29 cellular contexts compared by ENCODE assay signal in the genomic region with DNA sequence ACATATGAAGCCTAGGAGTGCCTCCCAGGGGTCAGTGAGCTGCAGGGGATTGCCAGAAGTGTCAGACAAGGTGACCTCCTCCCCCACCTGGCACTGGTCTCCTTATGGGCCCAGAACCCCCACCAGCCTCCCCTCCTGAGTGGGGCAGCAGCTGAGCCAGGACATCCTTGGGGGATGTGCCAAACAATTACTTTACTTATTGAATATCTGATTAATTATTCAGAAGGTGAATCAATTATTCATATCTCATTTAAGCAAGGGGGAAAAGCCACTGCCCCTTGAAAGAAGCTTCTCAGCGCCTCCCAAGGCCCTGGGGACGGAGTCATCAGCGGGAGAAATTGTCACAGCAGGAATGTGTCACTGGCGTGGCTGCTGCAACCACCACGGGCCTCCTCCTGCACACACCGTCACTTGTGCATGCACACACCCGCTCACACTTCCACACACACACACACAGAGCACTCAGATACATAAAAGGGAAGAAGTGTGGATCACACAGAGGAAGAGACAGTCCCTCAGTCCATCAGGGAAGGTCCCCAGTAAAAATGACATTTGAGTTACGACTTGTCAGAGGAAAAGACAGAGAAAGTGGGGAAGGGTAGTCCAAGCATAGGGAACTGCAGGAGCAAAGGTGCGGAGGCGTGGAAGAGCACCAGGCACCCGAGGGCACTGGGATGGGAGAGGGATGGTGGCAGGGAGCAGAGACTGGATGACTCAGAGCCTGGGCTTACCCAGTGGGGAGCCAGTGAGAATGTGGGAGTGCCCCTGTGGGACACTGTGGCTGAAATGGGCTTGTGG.
DNase-seq lines count a peak whose midpoint lies in the region; ATAC-seq, FAIRE-seq and TF ChIP-seq lines count a peak whose summit lies in the region.
"Had no signal": no experiment of that assay in that cellular context is flagged by ENCODE, and none has a peak within 500 bp of the region (broad histone marks: within the 10 kb centered on the region; RNA-seq: fewer than 3 reads in every experiment).

No MANE protein-coding gene starts in this region.

- H3K27me3 Mint-ChIP-seq in CD8-positive, alpha-beta T cell (ENCODE audit: low read depth), result no peaks in the 10 kb centered on the region
- H3K27me3 Mint-ChIP-seq: activated CD4-positive, alpha-beta memory T cell treated with anti-CD3 and anti-CD28 coated beads for 36 hours; activated naive CD4-positive, alpha-beta T cell treated with anti-CD3 and anti-CD28 coated beads, Interleukin-2, amount 50 U/mL, for 24 hours had no signal

- no peak overlapping the region for H3K27ac Mint-ChIP-seq in CD8-positive, alpha-beta T cell
- H3K27ac Mint-ChIP-seq: activated CD4-positive, alpha-beta memory T cell treated with anti-CD3 and anti-CD28 coated beads for 36 hours; activated naive CD4-positive, alpha-beta T cell treated with anti-CD3 and anti-CD28 coated beads, Interleukin-2, amount 50 U/mL, for 24 hours; activated T-helper 17 cell treated with anti-CD3 and anti-CD28 coated beads, Interleukin-2, amount 50 U/mL, for 72 hours; HFFc6 had no signal

- peak; percentile 24 for DNase-seq in AG08396 (ENCODE audit: low spot score)
- no peak for DNase-seq in HCT116 (ENCODE audit: low read depth, low spot score)
- peak; percentile 4 for DNase-seq in choroid plexus epithelial cell (ENCODE audit: low read depth)
- DNase-seq in omental fat pad (ENCODE audit: low spot score), result no peak
- DNase-seq in frontal cortex (ENCODE audit: low spot score in 2 of 2), result no peak
- DNase-seq in thyroid gland, result no peak
- DNase-seq in CD8-positive, alpha-beta T cell, result no peak
- DNase-seq: activated CD4-positive, alpha-beta memory T cell treated with anti-CD3 and anti-CD28 coated beads for 36 hours; activated CD4-positive, alpha-beta T cell treated with anti-CD3 and anti-CD28 coated beads for 1 hour; amygdala; Calu3; DMS79 treated with DMSO at 0.1 percent for 48 hours; GDM1; HFFc6; immature natural killer cell; NCI-H1092; NCI-H1694; NCI-H446 treated with DMSO at 0.1 percent for 48 hours; NCI-H82; posterior cingulate gyrus; T-helper 2 cell; transverse colon had no signal

- H3K27ac ChIP-seq in HCT116 (ENCODE audit: low read depth, low read length) (no peak overlapping the region), thyroid gland (no peak overlapping the region)
- H3K27ac ChIP-seq in CD8-positive, alpha-beta T cell (ENCODE audit: low read depth, low read length), result no peak overlapping the region
- H3K27ac ChIP-seq: transverse colon had no signal

- RAD21 ChIA-PET in HCT116 (lab: Charles Lee; ENCODE audit: low non-redundant PET in 1 of 2, low total read pairs in 2 of 2, uncharacterized antibody in 2 of 2, unreplicated experiment in 2 of 2), result no interaction called here

- ATAC-seq in HCT116 (peak; percentile 40; the same call in 1 of the 2 replicates), omental fat pad (ENCODE audit: low FRiP score) (peak; percentile 33)
- ATAC-seq in CD8-positive, alpha-beta T cell, result no peak
- ATAC-seq: activated T-helper 17 cell treated with anti-CD3 and anti-CD28 coated beads, Interleukin-2, amount 50 U/mL, for 72 hours; sciatic nerve had no signal

- TF ChIP-seq CTCF in HCT116 (IDR thresholded peaks at IDR 0.05 in 2 of 3, conservative IDR thresholded peaks at IDR 0.05 in 1 of 3; ENCODE audit: borderline replicate concordance in 1 of 3, insufficient read depth in 1 of 3, low read depth in 2 of 3, low read length in 2 of 3) (no peak), choroid plexus epithelial cell (conservative IDR thresholded peaks at IDR 0.05; ENCODE audit: low read depth, low read length) (no peak), omental fat pad (IDR thresholded peaks at IDR 0.05) (no peak), thyroid gland (IDR thresholded peaks at IDR 0.05) (no peak)
- no peak for TF ChIP-seq CTCF in CD8-positive, alpha-beta T cell (IDR thresholded peaks at IDR 0.05)

- H3K9me3 Mint-ChIP-seq in CD8-positive, alpha-beta T cell, result no peaks in the 10 kb centered on the region
- H3K9me3 Mint-ChIP-seq: activated CD4-positive, alpha-beta memory T cell treated with anti-CD3 and anti-CD28 coated beads for 36 hours; activated naive CD4-positive, alpha-beta T cell treated with anti-CD3 and anti-CD28 coated beads, Interleukin-2, amount 50 U/mL, for 24 hours; activated T-helper 17 cell treated with anti-CD3 and anti-CD28 coated beads, Interleukin-2, amount 50 U/mL, for 72 hours; CD14-positive monocyte; HFFc6; immature natural killer cell; nephron had no signal

- CTCF ChIA-PET in HCT116 (lab: Charles Lee), result interaction anchor here (1.6 kb wide), 1 partner anchor 15 kb away, joined by 6 read pairs; no protein-coding TSS in a partner anchor
- CTCF ChIA-PET in CD8-positive, alpha-beta T cell (lab: Charles Lee), result no interaction called here

- H3K27me3 ChIP-seq in HCT116 (ENCODE audit: insufficient read depth, low read length) (peaks cover 13% of the 10 kb centered on the region; the same call in 1 of the 2 replicates), thyroid gland (no peaks in the 10 kb centered on the region)
- H3K27me3 ChIP-seq in CD8-positive, alpha-beta T cell (ENCODE audit: insufficient read depth, low read length), result no peaks in the 10 kb centered on the region

- intact Hi-C loops in HCT116 (cut with micrococcal nuclease), result no loop called here
- intact Hi-C loops in thyroid gland (cut with DNase I), result no loop called here
- intact Hi-C loops in CD8-positive, alpha-beta T cell (cut with DNase I, micrococcal nuclease), result no loop called here

- H3K4me3 Mint-ChIP-seq in CD8-positive, alpha-beta T cell, result no peak overlapping the region
- H3K4me3 Mint-ChIP-seq: activated CD4-positive, alpha-beta memory T cell treated with anti-CD3 and anti-CD28 coated beads for 36 hours; activated naive CD4-positive, alpha-beta T cell treated with anti-CD3 and anti-CD28 coated beads, Interleukin-2, amount 50 U/mL, for 24 hours; activated T-helper 17 cell treated with anti-CD3 and anti-CD28 coated beads, Interleukin-2, amount 50 U/mL, for 72 hours; CD14-positive monocyte; HFFc6; immature natural killer cell; nephron had no signal

- POLR2A ChIA-PET in HCT116 (lab: Charles Lee), result no interaction called here
- POLR2A ChIA-PET in CD8-positive, alpha-beta T cell (lab: Charles Lee), result no interaction called here

- H3K36me3 Mint-ChIP-seq in CD8-positive, alpha-beta T cell, result no peaks in the 10 kb centered on the region
- H3K36me3 Mint-ChIP-seq: activated CD4-positive, alpha-beta memory T cell treated with anti-CD3 and anti-CD28 coated beads for 36 hours; activated naive CD4-positive, alpha-beta T cell treated with anti-CD3 and anti-CD28 coated beads, Interleukin-2, amount 50 U/mL, for 24 hours; CD14-positive monocyte; immature natural killer cell had no signal

- no peak overlapping the region for H3K9ac ChIP-seq in HCT116 (ENCODE audit: low read length)
- H3K9ac ChIP-seq: SK-N-SH had no signal

- TF ChIP-seq POLR2A in HCT116 (IDR thresholded peaks at IDR 0.05; ENCODE audit: borderline replicate concordance, extremely low read depth, insufficient read depth, insufficient read length) (no peak), thyroid gland (IDR thresholded peaks at IDR 0.05) (no peak)

- H3K79me2 ChIP-seq in HCT116 (ENCODE audit: insufficient read depth, low read length), result no peaks in the 10 kb centered on the region

- H3K9me3 ChIP-seq in HCT116 (ENCODE audit: control insufficient read depth in 1 of 2, insufficient read depth in 1 of 2, low read depth in 1 of 2, low read length in 2 of 2) (no peaks in the 10 kb centered on the region), thyroid gland (no peaks in the 10 kb centered on the region)
- no peaks in the 10 kb centered on the region for H3K9me3 ChIP-seq in CD8-positive, alpha-beta T cell (ENCODE audit: low read length)
- H3K9me3 ChIP-seq: SK-N-SH, transverse colon had no signal

- H3K9me2 ChIP-seq in HCT116 (ENCODE audit: insufficient read depth), result no peaks in the 10 kb centered on the region
- H3K9me2 ChIP-seq: SK-N-SH had no signal

- no peaks in the 10 kb centered on the region for H4K20me1 ChIP-seq in HCT116 (ENCODE audit: insufficient read depth)

- 0 out of 2 replicates have a peak overlapping the region, but pooled peaks have one; percentile 9 for H3K4me2 ChIP-seq in HCT116 (ENCODE audit: low read length)
- H3K4me2 ChIP-seq: SK-N-SH had no signal

- 78 to 83% methylated on average over 11 of the region's 11 CpGs for WGBS in thyroid gland, 2 donors

- H3K36me3 ChIP-seq in HCT116 (ENCODE audit: control insufficient read depth in 1 of 2, insufficient read depth in 2 of 2, low read length in 2 of 2) (no peaks in the 10 kb centered on the region), thyroid gland (no peaks in the 10 kb centered on the region)
- no peaks in the 10 kb centered on the region for H3K36me3 ChIP-seq in CD8-positive, alpha-beta T cell (ENCODE audit: insufficient read depth, low read length)
- H3K36me3 ChIP-seq: transverse colon had no signal

- TF ChIP-seq RAD21 in HCT116 (IDR thresholded peaks at IDR 0.05; ENCODE audit: low read depth), result no peak

- peaks cover 0 to 10% of the 10 kb centered on the region in 2 experiments; a peak in 1 of 4 replicates for H3K4me1 ChIP-seq in HCT116 (ENCODE audit: control insufficient read depth in 1 of 2, insufficient read depth in 2 of 2, low read length in 2 of 2)
- no peaks in the 10 kb centered on the region for H3K4me1 ChIP-seq in thyroid gland
- H3K4me1 ChIP-seq in CD8-positive, alpha-beta T cell (ENCODE audit: insufficient read depth, low read length), result no peaks in the 10 kb centered on the region
- H3K4me1 ChIP-seq: transverse colon had no signal

- H3K4me3 ChIP-seq in HCT116 (replicated peaks in 1 of 2; ENCODE audit: low read depth in 1 of 2, low read length in 2 of 2) (no peak overlapping the region), choroid plexus epithelial cell (ENCODE audit: low read depth, low read length) (no peak overlapping the region), thyroid gland (replicated peaks in 1 of 3) (no peak overlapping the region)
- no peak overlapping the region for H3K4me3 ChIP-seq in CD8-positive, alpha-beta T cell (ENCODE audit: low read depth, low read length)
- H3K4me3 ChIP-seq: transverse colon had no signal

- no peak for FAIRE-seq in frontal cortex (lab: Jason Lieb, UNC)
- FAIRE-seq: endothelial cell of umbilical vein had no signal

- H3K4me1 Mint-ChIP-seq in CD8-positive, alpha-beta T cell (ENCODE audit: low read depth), result no peaks in the 10 kb centered on the region
- H3K4me1 Mint-ChIP-seq: activated naive CD4-positive, alpha-beta T cell treated with anti-CD3 and anti-CD28 coated beads, Interleukin-2, amount 50 U/mL, for 24 hours; activated T-helper 17 cell treated with anti-CD3 and anti-CD28 coated beads, Interleukin-2, amount 50 U/mL, for 72 hours; immature natural killer cell had no signal

- BruUV-seq in HCT116 (replicated peaks; lab: Mats Ljungman, UMichigan), result no TSS peak

- H2AFZ ChIP-seq in HCT116 (ENCODE audit: low read depth, low read length, poor library complexity, severe bottlenecking), result no peak overlapping the region

TF ChIP-seq in HCT116, 20 proteins besides CTCF, POLR2A, EP300 and RAD21 (continues in another document):
- TF ChIP-seq CEBPB (IDR thresholded peaks at IDR 0.05; ENCODE audit: low read depth), result no peak
- TF ChIP-seq SIN3A (IDR thresholded peaks at IDR 0.05; ENCODE audit: low read depth), result no peak
- TF ChIP-seq EZH2 (IDR thresholded peaks at IDR 0.05), result no peak
- TF ChIP-seq SRF (IDR thresholded peaks at IDR 0.05; ENCODE audit: low read depth), result no peak
- no peak for TF ChIP-seq TCF7L2 (IDR thresholded peaks at IDR 0.05; ENCODE audit: borderline replicate concordance, extremely low read depth, insufficient read depth, insufficient read length)

Comparison
In these comparisons a context has a peak if more than half of its experiments do, and no peak if none do; other contexts are left out.
1. DNase-seq: peak in AG08396 (single experiment) and choroid plexus epithelial cell (single experiment); none in HCT116 (single experiment), omental fat pad (single experiment), frontal cortex (0 of 2), thyroid gland (0 of 2) and CD8-positive, alpha-beta T cell (0 of 7).